1 cellular context compared by ENCODE assay signal in the genomic region with DNA sequence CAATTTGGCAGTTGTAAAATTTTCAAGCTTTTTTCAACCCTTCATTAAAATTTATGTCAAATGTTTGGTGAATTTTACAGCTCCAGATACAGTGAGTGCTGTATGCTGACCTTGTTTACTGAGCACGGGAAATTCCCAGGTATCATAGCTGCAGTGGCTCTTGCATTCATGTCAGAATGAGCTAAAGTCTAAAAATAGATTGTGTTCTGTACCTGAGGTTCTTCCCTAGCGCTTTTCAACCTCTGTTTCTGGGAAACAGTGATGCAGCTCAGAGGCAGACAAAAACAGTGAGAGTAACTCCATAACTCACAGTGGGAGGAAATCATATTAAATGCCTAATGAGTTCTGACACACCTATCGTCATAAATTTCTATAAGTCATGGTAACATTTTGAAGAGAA.
TF ChIP-seq lines count a peak whose summit lies in the region.

No MANE protein-coding gene starts in this region.

TF ChIP-seq in GM23338, 12 proteins besides CTCF, POLR2A, EP300 and RAD21 (continued from another document):
- TF ChIP-seq, protein P1, sequence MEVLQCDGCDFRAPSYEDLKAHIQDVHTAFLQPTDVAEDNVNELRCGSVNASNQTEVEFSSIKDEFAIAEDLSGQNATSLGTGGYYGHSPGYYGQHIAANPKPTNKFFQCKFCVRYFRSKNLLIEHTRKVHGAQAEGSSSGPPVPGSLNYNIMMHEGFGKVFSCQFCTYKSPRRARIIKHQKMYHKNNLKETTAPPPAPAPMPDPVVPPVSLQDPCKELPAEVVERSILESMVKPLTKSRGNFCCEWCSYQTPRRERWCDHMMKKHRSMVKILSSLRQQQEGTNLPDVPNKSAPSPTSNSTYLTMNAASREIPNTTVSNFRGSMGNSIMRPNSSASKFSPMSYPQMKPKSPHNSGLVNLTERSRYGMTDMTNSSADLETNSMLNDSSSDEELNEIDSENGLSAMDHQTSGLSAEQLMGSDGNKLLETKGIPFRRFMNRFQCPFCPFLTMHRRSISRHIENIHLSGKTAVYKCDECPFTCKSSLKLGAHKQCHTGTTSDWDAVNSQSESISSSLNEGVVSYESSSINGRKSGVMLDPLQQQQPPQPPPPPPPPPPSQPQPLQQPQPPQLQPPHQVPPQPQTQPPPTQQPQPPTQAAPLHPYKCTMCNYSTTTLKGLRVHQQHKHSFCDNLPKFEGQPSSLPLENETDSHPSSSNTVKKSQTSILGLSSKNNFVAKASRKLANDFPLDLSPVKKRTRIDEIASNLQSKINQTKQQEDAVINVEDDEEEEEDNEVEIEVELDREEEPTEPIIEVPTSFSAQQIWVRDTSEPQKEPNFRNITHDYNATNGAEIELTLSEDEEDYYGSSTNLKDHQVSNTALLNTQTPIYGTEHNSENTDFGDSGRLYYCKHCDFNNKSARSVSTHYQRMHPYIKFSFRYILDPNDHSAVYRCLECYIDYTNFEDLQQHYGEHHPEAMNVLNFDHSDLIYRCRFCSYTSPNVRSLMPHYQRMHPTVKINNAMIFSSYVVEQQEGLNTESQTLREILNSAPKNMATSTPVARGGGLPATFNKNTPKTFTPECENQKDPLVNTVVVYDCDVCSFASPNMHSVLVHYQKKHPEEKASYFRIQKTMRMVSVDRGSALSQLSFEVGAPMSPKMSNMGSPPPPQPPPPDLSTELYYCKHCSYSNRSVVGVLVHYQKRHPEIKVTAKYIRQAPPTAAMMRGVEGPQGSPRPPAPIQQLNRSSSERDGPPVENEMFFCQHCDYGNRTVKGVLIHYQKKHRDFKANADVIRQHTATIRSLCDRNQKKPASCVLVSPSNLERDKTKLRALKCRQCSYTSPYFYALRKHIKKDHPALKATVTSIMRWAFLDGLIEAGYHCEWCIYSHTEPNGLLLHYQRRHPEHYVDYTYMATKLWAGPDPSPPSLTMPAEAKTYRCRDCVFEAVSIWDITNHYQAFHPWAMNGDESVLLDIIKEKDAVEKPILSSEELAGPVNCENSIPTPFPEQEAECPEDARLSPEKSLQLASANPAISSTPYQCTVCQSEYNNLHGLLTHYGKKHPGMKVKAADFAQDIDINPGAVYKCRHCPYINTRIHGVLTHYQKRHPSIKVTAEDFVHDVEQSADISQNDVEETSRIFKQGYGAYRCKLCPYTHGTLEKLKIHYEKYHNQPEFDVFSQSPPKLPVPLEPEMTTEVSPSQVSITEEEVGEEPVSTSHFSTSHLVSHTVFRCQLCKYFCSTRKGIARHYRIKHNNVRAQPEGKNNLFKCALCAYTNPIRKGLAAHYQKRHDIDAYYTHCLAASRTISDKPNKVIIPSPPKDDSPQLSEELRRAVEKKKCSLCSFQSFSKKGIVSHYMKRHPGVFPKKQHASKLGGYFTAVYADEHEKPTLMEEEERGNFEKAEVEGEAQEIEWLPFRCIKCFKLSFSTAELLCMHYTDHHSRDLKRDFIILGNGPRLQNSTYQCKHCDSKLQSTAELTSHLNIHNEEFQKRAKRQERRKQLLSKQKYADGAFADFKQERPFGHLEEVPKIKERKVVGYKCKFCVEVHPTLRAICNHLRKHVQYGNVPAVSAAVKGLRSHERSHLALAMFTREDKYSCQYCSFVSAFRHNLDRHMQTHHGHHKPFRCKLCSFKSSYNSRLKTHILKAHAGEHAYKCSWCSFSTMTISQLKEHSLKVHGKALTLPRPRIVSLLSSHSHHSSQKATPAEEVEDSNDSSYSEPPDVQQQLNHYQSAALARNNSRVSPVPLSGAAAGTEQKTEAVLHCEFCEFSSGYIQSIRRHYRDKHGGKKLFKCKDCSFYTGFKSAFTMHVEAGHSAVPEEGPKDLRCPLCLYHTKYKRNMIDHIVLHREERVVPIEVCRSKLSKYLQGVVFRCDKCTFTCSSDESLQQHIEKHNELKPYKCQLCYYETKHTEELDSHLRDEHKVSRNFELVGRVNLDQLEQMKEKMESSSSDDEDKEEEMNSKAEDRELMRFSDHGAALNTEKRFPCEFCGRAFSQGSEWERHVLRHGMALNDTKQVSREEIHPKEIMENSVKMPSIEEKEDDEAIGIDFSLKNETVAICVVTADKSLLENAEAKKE (CRISPR knock-in tag; IDR thresholded peaks at IDR 0.05), result no peak
- TF ChIP-seq, protein P2, sequence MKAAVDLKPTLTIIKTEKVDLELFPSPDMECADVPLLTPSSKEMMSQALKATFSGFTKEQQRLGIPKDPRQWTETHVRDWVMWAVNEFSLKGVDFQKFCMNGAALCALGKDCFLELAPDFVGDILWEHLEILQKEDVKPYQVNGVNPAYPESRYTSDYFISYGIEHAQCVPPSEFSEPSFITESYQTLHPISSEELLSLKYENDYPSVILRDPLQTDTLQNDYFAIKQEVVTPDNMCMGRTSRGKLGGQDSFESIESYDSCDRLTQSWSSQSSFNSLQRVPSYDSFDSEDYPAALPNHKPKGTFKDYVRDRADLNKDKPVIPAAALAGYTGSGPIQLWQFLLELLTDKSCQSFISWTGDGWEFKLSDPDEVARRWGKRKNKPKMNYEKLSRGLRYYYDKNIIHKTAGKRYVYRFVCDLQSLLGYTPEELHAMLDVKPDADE (IDR thresholded peaks at IDR 0.05), result no peak
- TF ChIP-seq JUNB (IDR thresholded peaks at IDR 0.05; ENCODE audit: unreplicated experiment) (no peak), EZH2phosphoT487 (IDR thresholded peaks at IDR 0.05; ENCODE audit: unreplicated experiment) (no peak), POLR2AphosphoS5 (IDR thresholded peaks at IDR 0.05; ENCODE audit: low read depth) (no peak)
